36 cellular contexts compared by ENCODE assay signal in genomic region chr3:157650191-157650590, GRCh38.
"Had no signal": no experiment of that assay in that cellular context is flagged by ENCODE, and none has a peak within 500 bp of the region (broad histone marks: within the 10 kb centered on the region; RNA-seq: fewer than 3 reads in every experiment).

No MANE protein-coding gene starts in this region.

- ATAC-seq: activated CD8-positive, alpha-beta T cell treated with anti-CD3 and anti-CD28 coated beads for 36 hours; activated T-cell treated with anti-CD3 and anti-CD28 coated beads, Interleukin-2, amount 50 U/mL, for 72 hours; activated T-helper 17 cell treated with anti-CD3 and anti-CD28 coated beads, Interleukin-2, amount 50 U/mL, for 72 hours; Panc1 had no signal

- H3K27me3 ChIP-seq: brain microvascular endothelial cell, MG63, SJCRH30 had no signal

- H3K36me3 ChIP-seq: brain microvascular endothelial cell, MG63, SJCRH30, WERI-Rb-1 had no signal

- H3K4me3 ChIP-seq: MG63, SJCRH30, SK-N-MC had no signal

- DNase-seq: activated CD4-positive, alpha-beta T cell treated with anti-CD3 and anti-CD28 coated beads for 1 hour; activated CD4-positive, alpha-beta T cell treated with anti-CD3 and anti-CD28 coated beads, Interleukin-2, amount 10 ng/mL, durations not matched to agents 24 days and 14 days; activated CD4-positive, alpha-beta T cell treated with anti-CD3 and anti-CD28 coated beads, Interleukin-2, amount 50 U/mL, for 4 hours; activated CD4-positive, CD25-positive, alpha-beta regulatory T cell; activated CD8-positive, alpha-beta T cell treated with anti-CD3 and anti-CD28 coated beads for 36 hours; activated effector memory CD4-positive, alpha-beta T cell treated with anti-CD3 and anti-CD28 coated beads, Interleukin-2, amount 50 U/mL, for 16 hours; activated naive CD4-positive, alpha-beta T cell; activated naive CD4-positive, alpha-beta T cell treated with anti-CD3 and anti-CD28 coated beads, Interleukin-2, amount 50 U/mL, for 16 hours; activated naive CD8-positive, alpha-beta T cell treated with anti-CD3 and anti-CD28 coated beads for 36 hours; activated T-cell treated with anti-CD3 and anti-CD28 coated beads, Interleukin-2, amount 50 U/mL, for 1 hour; activated T-cell treated with anti-CD3 and anti-CD28 coated beads, Interleukin-2, amount 50 U/mL, for 72 hours; amniotic stem cell; aorta; brain microvascular endothelial cell; central memory CD4-positive, alpha-beta T cell; Kasumi-1; KBM-7; MG63; MV-4-11; NCI-H1092; NCI-H1436 treated with DMSO at 0.1 percent for 48 hours; NCI-H1694 treated with DMSO at 0.1 percent for 48 hours; NCI-H2081; NCI-H2171 treated with DMSO at 0.1 percent for 48 hours; NCI-H2227 treated with DMSO at 0.1 percent for 48 hours; NCI-H446 treated with DMSO at 0.1 percent for 48 hours; NCI-H524; NCI-H69; NCI-H82; SHP77; T1000; WERI-Rb-1 had no signal

- H3K4me1 ChIP-seq: SJCRH30 had no signal

- H3K9me3 ChIP-seq: MG63, SJCRH30 had no signal

- H3K27ac ChIP-seq: brain microvascular endothelial cell, SJCRH30, SK-N-MC, WERI-Rb-1 had no signal
